ENCODE assay signal across 8 cellular contexts in the genomic region with DNA sequence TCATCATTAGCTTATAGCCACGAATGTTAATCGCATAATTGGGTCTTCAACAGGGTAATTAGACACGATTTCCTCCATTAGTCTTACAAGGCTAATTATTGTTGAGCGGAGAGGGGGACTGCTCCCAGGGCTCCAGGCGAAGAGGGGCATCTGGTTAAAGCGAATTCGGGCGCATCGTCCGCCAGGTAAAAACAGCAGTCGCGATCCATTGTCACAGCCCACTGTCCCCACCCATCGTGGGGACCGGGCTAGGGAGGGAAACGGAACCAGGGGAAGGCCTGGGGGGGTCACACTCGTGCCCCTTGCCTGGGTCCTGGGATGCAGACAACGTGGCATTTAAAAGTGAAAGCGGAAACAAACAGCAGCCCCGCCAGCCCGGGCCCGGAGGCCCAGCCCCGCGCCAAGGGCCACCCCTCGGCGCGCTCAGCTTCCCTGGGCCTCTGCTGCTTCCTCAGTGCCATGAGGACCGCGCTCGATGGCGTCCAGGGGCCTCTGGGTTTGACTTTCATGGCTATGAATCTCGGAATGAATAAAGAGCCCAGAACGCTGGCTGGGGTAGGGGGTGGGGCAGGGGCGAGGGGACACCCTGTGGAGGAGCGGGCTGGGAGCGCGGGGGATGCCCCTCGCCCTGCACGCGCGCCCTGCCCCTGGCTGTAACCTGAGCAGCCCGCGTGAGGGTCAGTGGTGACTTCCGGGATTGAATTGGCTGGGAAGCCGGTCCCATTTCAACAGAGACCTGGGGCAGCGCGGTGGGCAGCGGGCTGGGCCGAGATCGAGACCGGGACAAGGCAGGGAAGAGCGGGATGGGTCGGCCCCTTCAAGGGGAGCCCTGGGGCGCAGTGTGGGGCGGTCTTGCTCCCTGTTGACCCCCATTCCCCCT.
DNase-seq lines count a peak whose midpoint lies in the region; FAIRE-seq and TF ChIP-seq lines count a peak whose summit lies in the region.

No MANE protein-coding gene starts in this region.

- POLR2A ChIA-PET in HEK293T (lab: Yijun Ruan, JAX), result no interaction called here

- H3K9ac ChIP-seq in BLaER1, result peak overlapping the region; percentile 84
- H3K9ac ChIP-seq in kidney (ENCODE audit: low read length in 2 of 2), result peak overlapping the region; percentile 74 to 84

- H3K9me3 ChIP-seq in BLaER1 (peaks cover 14% of the 10 kb centered on the region), kidney (ENCODE audit: control insufficient read depth in 1 of 2, low read length in 2 of 2) (no peaks in the 10 kb centered on the region)

- CTCF ChIA-PET in HEK293T (lab: Yijun Ruan, JAX), result no interaction called here

- H3K4me1 ChIP-seq in BLaER1 (peaks cover 19% of the 10 kb centered on the region), kidney (ENCODE audit: control insufficient read depth in 1 of 2, insufficient read depth in 1 of 2, low read depth in 1 of 2, low read length in 2 of 2) (peaks cover 0 to 5% of the 10 kb centered on the region in 2 donors)

- TF ChIP-seq CTCF in WI38 (IDR thresholded peaks at IDR 0.05; ENCODE audit: low read depth, low read length), result no peak
- TF ChIP-seq CTCF in kidney (IDR thresholded peaks at IDR 0.05; ENCODE audit: borderline replicate concordance, extremely low read depth, insufficient read depth), result no peak

- no peaks in the 10 kb centered on the region for H4K20me1 ChIP-seq in BLaER1

- peak; percentile 72 for DNase-seq in GM19238 (ENCODE audit: insufficient read length, low spot score)
- DNase-seq in KG1 (lab: John Stamatoyannopoulos, UW), result peak; percentile 71
- peak; percentile 57 for DNase-seq in central memory CD4-positive, alpha-beta T cell
- peak; percentile 89 for DNase-seq in kidney
- peak; percentile 76 for DNase-seq in stimulated activated CD4-positive, alpha-beta T cell treated with anti-CD3 and anti-CD28 coated beads, Interleukin-15, amount 100 ng/mL, for 24 hours
- DNase-seq in HEK293T (ENCODE audit: extremely low spot score), result no peak

- no peaks in the 10 kb centered on the region for H3K27me3 ChIP-seq in BLaER1

- H3K36me3 ChIP-seq in BLaER1 (no peaks in the 10 kb centered on the region), kidney (ENCODE audit: control insufficient read depth in 1 of 2, insufficient read depth in 2 of 2, low read length in 2 of 2) (no peaks in the 10 kb centered on the region)

- H3K4me2 ChIP-seq in BLaER1, result peak overlapping the region; percentile 96

- H3K27ac ChIP-seq in BLaER1, result peak overlapping the region; percentile 86
- peak overlapping the region; percentile 33 to 73 for H3K27ac ChIP-seq in kidney (ENCODE audit: low read depth in 2 of 2, low read length in 2 of 2)

- peak overlapping the region; percentile 78 for H3K4me3 ChIP-seq in BLaER1
- H3K4me3 ChIP-seq in WI38 (ENCODE audit: low read depth, low read length), result peak overlapping the region; percentile 65
- H3K4me3 ChIP-seq in kidney (ENCODE audit: low read length in 2 of 2), result peak overlapping the region; percentile 85 to 97

- no peak for FAIRE-seq in kidney (lab: Jason Lieb, UNC)

- intact Hi-C loops in kidney (cut with DNase I), result no loop called here

TF ChIP-seq in HEK293T, 16 proteins besides CTCF, POLR2A, EP300 and RAD21:
- no peak for TF ChIP-seq FOXM1 (IDR thresholded peaks at IDR 0.05; ENCODE audit: borderline replicate concordance)
- no peak for TF ChIP-seq PKNOX1 (IDR thresholded peaks at IDR 0.05)
- TF ChIP-seq CTBP1 (IDR thresholded peaks at IDR 0.05; ENCODE audit: borderline replicate concordance), result no peak
- TF ChIP-seq HDGF (IDR thresholded peaks at IDR 0.05; ENCODE audit: borderline replicate concordance), result no peak
- no peak for TF ChIP-seq ELF4 (IDR thresholded peaks at IDR 0.05)
- no peak for TF ChIP-seq SP1 (IDR thresholded peaks at IDR 0.05)
- no peak for TF ChIP-seq L3MBTL2 (conservative IDR thresholded peaks at IDR 0.05)
- TF ChIP-seq LEF1 (IDR thresholded peaks at IDR 0.05; ENCODE audit: borderline replicate concordance), result no peak
- TF ChIP-seq SUZ12 (IDR thresholded peaks at IDR 0.05), result no peak
- TF ChIP-seq FOXA1 (IDR thresholded peaks at IDR 0.05), result no peak
- no peak for TF ChIP-seq ARNT (IDR thresholded peaks at IDR 0.05)
- TF ChIP-seq ZNF384 (IDR thresholded peaks at IDR 0.05), result no peak
- TF ChIP-seq FOXK2 (IDR thresholded peaks at IDR 0.05), result no peak
